Comparison of ENCODE assay signal across 20 cellular contexts in genomic region chr6:170174771-170175643, GRCh38.
DNase-seq lines count a peak whose midpoint lies in the region; ATAC-seq and TF ChIP-seq lines count a peak whose summit lies in the region.
"Had no signal": no experiment of that assay in that cellular context is flagged by ENCODE, and none has a peak within 500 bp of the region (broad histone marks: within the 10 kb centered on the region; RNA-seq: fewer than 3 reads in every experiment).

No MANE protein-coding gene starts in this region.

- H3K36me3 ChIP-seq in SK-N-SH (replicated peaks in 1 of 2; ENCODE audit: control insufficient read depth in 1 of 2, insufficient read depth in 2 of 2, low read length in 1 of 2): no peaks in the 10 kb centered on the region
- no peaks in the 10 kb centered on the region for H3K36me3 ChIP-seq in spleen
- H3K36me3 ChIP-seq: thyroid gland had no signal

- H4K20me1 ChIP-seq in SK-N-SH (ENCODE audit: insufficient read depth): no peaks in the 10 kb centered on the region

- no peak for ATAC-seq in SK-N-SH treated with all-trans-retinoic acid at 6 μM for 48 hours
- ATAC-seq in activated CD8-positive, alpha-beta memory T cell treated with anti-CD3 and anti-CD28 coated beads, Interleukin-2, amount 10 ng/mL, durations not matched to agents 7 days and 5 days: no peak
- ATAC-seq: HCT116, T-helper 17 cell had no signal

- no peaks in the 10 kb centered on the region for H3K9me3 ChIP-seq in SK-N-SH
- peaks cover 0 to 4% (median 0%) of the 10 kb centered on the region in 8 donors for H3K9me3 ChIP-seq in spleen
- H3K9me3 ChIP-seq: thyroid gland had no signal

- TF ChIP-seq EP300 in SK-N-SH (IDR thresholded peaks at IDR 0.05; ENCODE audit: borderline replicate concordance in 1 of 2, low read depth in 1 of 2, low read length in 1 of 2): no peak

- no peaks in the 10 kb centered on the region for H3K36me3 Mint-ChIP-seq in activated CD8-positive, alpha-beta memory T cell treated with anti-CD3 and anti-CD28 coated beads, Interleukin-2, amount 10 ng/mL, durations not matched to agents 7 days and 5 days

- no peak overlapping the region for H3K27ac ChIP-seq in SK-N-SH (ENCODE audit: low read depth in 2 of 2, low read length in 1 of 2)
- peak overlapping the region in 6 of 8 donors; percentile 57 to 80 (median 72) for H3K27ac ChIP-seq in spleen
- H3K27ac ChIP-seq: 22Rv1, thyroid gland had no signal

- CTCF ChIA-PET in SK-N-SH (lab: Yijun Ruan, JAX): interaction anchor here (1.3 kb wide), 1 partner anchor 10 kb away, joined by 3 read pairs; no protein-coding TSS in a partner anchor
- CTCF ChIA-PET in activated CD8-positive, alpha-beta memory T cell treated with anti-CD3 and anti-CD28 coated beads, Interleukin-2, amount 10 ng/mL, durations not matched to agents 7 days and 5 days (lab: Charles Lee): no interaction called here

- no peak overlapping the region for H3K9ac ChIP-seq in SK-N-SH

- TF ChIP-seq POLR2A in lower leg skin (IDR thresholded peaks at IDR 0.05) (no peak), spleen (IDR thresholded peaks at IDR 0.05) (no peak)

- H3K9me2 ChIP-seq in SK-N-SH: no peaks in the 10 kb centered on the region

- no peaks in the 10 kb centered on the region for H3K4me1 Mint-ChIP-seq in activated CD8-positive, alpha-beta memory T cell treated with anti-CD3 and anti-CD28 coated beads, Interleukin-2, amount 10 ng/mL, durations not matched to agents 7 days and 5 days
- H3K4me1 Mint-ChIP-seq: T-helper 17 cell had no signal

- TF ChIP-seq CTCF in SK-N-SH (IDR thresholded peaks at IDR 0.05) (no peak), lower leg skin (IDR thresholded peaks at IDR 0.05) (no peak), spleen (IDR thresholded peaks at IDR 0.05 in 8 of 11, conservative IDR thresholded peaks at IDR 0.05 in 3 of 11) (no peak)

- H3K27me3 ChIP-seq in SK-N-SH (ENCODE audit: insufficient read depth): no peaks in the 10 kb centered on the region
- H3K27me3 ChIP-seq in spleen (replicated peaks in 1 of 7): peaks cover 0 to 28% (median 0%) of the 10 kb centered on the region in 7 donors
- H3K27me3 ChIP-seq: thyroid gland had no signal

- no peak overlapping the region for H3K4me3 Mint-ChIP-seq in activated CD8-positive, alpha-beta memory T cell treated with anti-CD3 and anti-CD28 coated beads, Interleukin-2, amount 10 ng/mL, durations not matched to agents 7 days and 5 days

- DNase-seq in SK-N-SH: peak; percentile 17
- peak; percentile 33 for DNase-seq in activated CD8-positive, alpha-beta memory T cell treated with anti-CD3 and anti-CD28 coated beads, Interleukin-2, amount 10 ng/mL, durations not matched to agents 7 days and 5 days
- DNase-seq in lower leg skin (ENCODE audit: low spot score in 2 of 2): peak; percentile 12 to 76
- DNase-seq in spleen: peak; percentile 65
- DNase-seq in NCI-H1092 (lab: John Stamatoyannopoulos, UW): no peak
- no peak for DNase-seq in GM19238 (ENCODE audit: insufficient read length, low spot score)
- no peak for DNase-seq in GDM1 (lab: John Stamatoyannopoulos, UW)
- DNase-seq: activated CD4-positive, alpha-beta T cell treated with anti-CD3 and anti-CD28 coated beads for 1 hour; amniotic stem cell; cerebellar nuclear complex; DMS153; foreskin fibroblast; NCI-H1694 treated with DMSO at 0.1 percent for 48 hours; NCI-H446; SHP77; T-helper 17 cell; thyroid gland had no signal

- H3K79me2 ChIP-seq in SK-N-SH (ENCODE audit: insufficient read depth): no peaks in the 10 kb centered on the region

- H3K9me3 Mint-ChIP-seq in activated CD8-positive, alpha-beta memory T cell treated with anti-CD3 and anti-CD28 coated beads, Interleukin-2, amount 10 ng/mL, durations not matched to agents 7 days and 5 days (ENCODE audit: low read depth): peaks cover 3% of the 10 kb centered on the region

- H3K27ac Mint-ChIP-seq in activated CD8-positive, alpha-beta memory T cell treated with anti-CD3 and anti-CD28 coated beads, Interleukin-2, amount 10 ng/mL, durations not matched to agents 7 days and 5 days: no peak overlapping the region
- H3K27ac Mint-ChIP-seq: T-helper 17 cell had no signal

- WGBS in SK-N-SH (ENCODE audit: low lambda C conversion rate): 53% methylated on average over 4 of the region's 37 CpGs
- WGBS in lower leg skin, 2 donors: 91 to 94% methylated on average over 34 of the region's 37 CpGs
- 91 to 94% (median 93%) methylated on average over 10 to 37 of the region's 37 CpGs for WGBS in spleen, 5 donors

- no peak overlapping the region for H2AFZ ChIP-seq in SK-N-SH (ENCODE audit: low read depth)

- no peak for TF ChIP-seq RAD21 in SK-N-SH (IDR thresholded peaks at IDR 0.05; ENCODE audit: low read length)

- no peak overlapping the region for H3K4me3 ChIP-seq in SK-N-SH (ENCODE audit: low read depth in 2 of 2, low read length in 1 of 2)
- H3K4me3 ChIP-seq in lower leg skin (ENCODE audit: low read depth, poor library complexity, severe bottlenecking): no peak overlapping the region
- H3K4me3 ChIP-seq in spleen: no peak overlapping the region
- H3K4me3 ChIP-seq: thyroid gland had no signal

- intact Hi-C loops in lower leg skin (cut with DNase I; ENCODE audit: low total_unique reads) (no loop called here), spleen (cut with DNase I; ENCODE audit: low total_unique reads) (no loop called here)

- POLR2A ChIA-PET in SK-N-SH (lab: Yijun Ruan, JAX): no interaction called here

- no peak overlapping the region for H3K4me2 ChIP-seq in SK-N-SH

- no peaks in the 10 kb centered on the region for H3K27me3 Mint-ChIP-seq in activated CD8-positive, alpha-beta memory T cell treated with anti-CD3 and anti-CD28 coated beads, Interleukin-2, amount 10 ng/mL, durations not matched to agents 7 days and 5 days

- no peaks in the 10 kb centered on the region for H3F3A ChIP-seq in SK-N-SH (replicated peaks; ENCODE audit: insufficient read depth)

- H3K4me1 ChIP-seq in SK-N-SH (ENCODE audit: control insufficient read depth in 1 of 2, insufficient read depth in 2 of 2, low read depth in 1 of 2, low read length in 1 of 2): peaks cover 0 to 10% of the 10 kb centered on the region in 2 experiments; a peak in 1 of 4 replicates
- peaks cover 0 to 14% (median 2%) of the 10 kb centered on the region in 6 donors for H3K4me1 ChIP-seq in spleen
- H3K4me1 ChIP-seq: thyroid gland had no signal

TF ChIP-seq in SK-N-SH, 30 proteins besides CTCF, POLR2A, EP300 and RAD21:
- TF ChIP-seq YY1 (IDR thresholded peaks at IDR 0.05; ENCODE audit: low read depth) (no peak), FOSL2 (IDR thresholded peaks at IDR 0.05; ENCODE audit: borderline replicate concordance, low read depth) (no peak), PBX3 (IDR thresholded peaks at IDR 0.05) (no peak), NRF1 (IDR thresholded peaks at IDR 0.05; ENCODE audit: low read depth, low read length) (no peak), NFIC (IDR thresholded peaks at IDR 0.05; ENCODE audit: borderline replicate concordance) (no peak), SIN3A (IDR thresholded peaks at IDR 0.05; ENCODE audit: borderline replicate concordance, low read depth, low read length) (no peak)

TF ChIP-seq in SK-N-SH treated with all-trans-retinoic acid at 6 μM for 48 hours, 23 proteins besides CTCF, POLR2A, EP300 and RAD21:
- TF ChIP-seq CREB5 (CRISPR knock-in tag; IDR thresholded peaks at IDR 0.05; ENCODE audit: low read depth): no peak
- no peak for TF ChIP-seq ZFP30 (CRISPR knock-in tag; IDR thresholded peaks at IDR 0.05)
- no peak for TF ChIP-seq PPARA (CRISPR knock-in tag; IDR thresholded peaks at IDR 0.05; ENCODE audit: borderline replicate concordance)
- TF ChIP-seq ESRRG (CRISPR knock-in tag; IDR thresholded peaks at IDR 0.05): no peak

Comparison
In these comparisons a context has a peak if more than half of its experiments do, and no peak if none do; other contexts are left out.
1. DNase-seq: peak in SK-N-SH (single experiment), activated CD8-positive, alpha-beta memory T cell treated with anti-CD3 and anti-CD28 coated beads, Interleukin-2, amount 10 ng/mL, durations not matched to agents 7 days and 5 days (single experiment), lower leg skin (2 of 2) and spleen (single experiment); none in NCI-H1092 (single experiment), GM19238 (single experiment) and GDM1 (single experiment).
2. H3K27ac ChIP-seq: peak in spleen (6 of 8); none in SK-N-SH (0 of 2).